11 cellular contexts compared by ENCODE assay signal in genomic region chr6:159271257-159271656, GRCh38.
"Had no signal": no experiment of that assay in that cellular context is flagged by ENCODE, and none has a peak within 500 bp of the region (broad histone marks: within the 10 kb centered on the region; RNA-seq: fewer than 3 reads in every experiment).

No MANE protein-coding gene starts in this region.

- H2AFZ ChIP-seq: GM23248, GM23338 had no signal

- FAIRE-seq: H1, H54 had no signal

- H3K9ac ChIP-seq: GM23248 had no signal

- H3K27ac ChIP-seq: GM23248 had no signal

- ATAC-seq: GM23338, HCT116 had no signal

- H3K9me3 ChIP-seq: HAP-1 had no signal

- H3K4me2 ChIP-seq: GM23338 had no signal

- H3K9me3 Mint-ChIP-seq: GM23338 had no signal

- H3K27ac Mint-ChIP-seq: GM23338, H9, HFFc6 had no signal

- H3K36me3 ChIP-seq: HAP-1 had no signal

- H3K4me1 Mint-ChIP-seq: GM23338, H9 had no signal

- DNase-seq: GM23248, GOT3, H7, H9, HCEC 1CT, HFFc6 had no signal

- H3K4me1 ChIP-seq: HAP-1 had no signal

- H3K4me3 ChIP-seq: GM23248, GM23338, HAP-1 had no signal

- H3K4me3 Mint-ChIP-seq: GM23338, H9, HFFc6 had no signal
